Comparison of ENCODE assay signal across 1 cellular context in genomic region chr4:25892796-25893195, GRCh38.
TF ChIP-seq lines count a peak whose summit lies in the region.

No MANE protein-coding gene starts in this region.

TF ChIP-seq in GM12878, 131 proteins besides CTCF, POLR2A, EP300 and RAD21 (continued from another document):
- no peak for TF ChIP-seq IRF5 (IDR thresholded peaks at IDR 0.05; ENCODE audit: borderline replicate concordance)
- no peak for TF ChIP-seq RCOR1 (conservative IDR thresholded peaks at IDR 0.05; ENCODE audit: low read depth, low read length)
